In the genomic region with DNA sequence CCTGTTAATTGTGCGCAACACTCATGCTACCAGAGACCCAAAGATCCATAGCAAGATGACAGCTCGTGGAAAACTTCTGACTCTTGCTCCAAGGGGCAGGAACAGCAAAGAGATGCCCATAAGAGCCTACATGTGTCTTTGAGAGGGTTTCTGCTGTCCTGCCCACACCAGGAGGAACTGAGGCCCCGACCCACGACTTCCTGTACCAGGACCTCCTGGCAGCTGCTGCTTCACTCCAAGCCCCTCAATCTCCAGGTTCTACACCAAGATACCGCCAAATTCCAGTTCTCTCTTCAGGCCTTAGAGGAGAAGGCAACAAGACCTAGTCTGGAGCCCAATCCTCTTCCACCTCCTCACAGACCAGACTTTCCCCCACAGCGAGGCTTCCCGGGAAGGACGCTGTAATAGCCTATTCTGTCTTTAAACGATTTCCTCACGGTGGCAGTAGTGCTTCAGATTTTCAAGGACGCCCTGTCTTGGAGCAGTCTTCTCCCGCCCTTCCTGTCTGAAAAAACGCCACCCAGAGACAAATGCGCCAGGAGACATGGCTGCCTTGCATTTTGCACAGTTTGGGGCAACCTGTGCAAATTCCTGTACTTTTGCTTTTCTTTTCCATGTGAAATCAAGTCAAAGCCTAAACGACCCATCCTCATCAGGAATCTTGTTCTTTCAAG, we compare ENCODE assay signal across 8 cellular contexts.
DNase-seq lines count a peak whose midpoint lies in the region; ATAC-seq and TF ChIP-seq lines count a peak whose summit lies in the region.

No MANE protein-coding gene starts in this region.

- H2AK5ac ChIP-seq in mesenchymal stem cell (ENCODE audit: low read length, severe bottlenecking), result no peak overlapping the region

- no peak overlapping the region for H2BK5ac ChIP-seq in mesenchymal stem cell (ENCODE audit: low read depth, low read length, poor library complexity, severe bottlenecking)

- no peaks in the 10 kb centered on the region for H3K4me1 ChIP-seq in mesenchymal stem cell (ENCODE audit: control insufficient read depth, insufficient read depth, low read depth, low read length)

- in situ Hi-C loops in GM13976 (cut with MboI; ENCODE audit: low sequenced_read_pairs, unreplicated experiment), result no loop called here

- TF ChIP-seq CTCF in 22Rv1 (IDR thresholded peaks at IDR 0.05) (peak; percentile 23), GM13976 (IDR thresholded peaks at IDR 0.05; ENCODE audit: borderline replicate concordance, control extremely low read depth, extremely low read depth, insufficient read depth, missing control alignments) (no peak)

- no peaks in the 10 kb centered on the region for H3K79me1 ChIP-seq in mesenchymal stem cell (replicated peaks; ENCODE audit: low read length, poor library complexity, severe bottlenecking)

- no peak overlapping the region for H2BK15ac ChIP-seq in mesenchymal stem cell (ENCODE audit: low read depth, poor library complexity, severe bottlenecking)

- peak overlapping the region; percentile 82 for H3K9ac ChIP-seq in mesenchymal stem cell (ENCODE audit: low read length)

- peak overlapping the region in 1 of 2 experiments; percentile 79 for H3K4me3 ChIP-seq in mesenchymal stem cell (ENCODE audit: insufficient read depth in 1 of 2, low read depth in 1 of 2, low read length in 2 of 2)

- H2AFZ ChIP-seq in mesenchymal stem cell (ENCODE audit: low read depth, low read length), result no peak overlapping the region

- H3K27me3 ChIP-seq in mesenchymal stem cell (ENCODE audit: control insufficient read depth in 1 of 2, insufficient read depth in 1 of 2, low read length in 2 of 2), result peaks cover 0 to 33% of the 10 kb centered on the region in 2 experiments

- H3K27ac ChIP-seq in 22Rv1 (peak overlapping the region; percentile 90), angular gyrus (ENCODE audit: low read depth, low read length) (peak overlapping the region; percentile 88), mesenchymal stem cell (ENCODE audit: low read length, poor library complexity, severe bottlenecking) (no peak overlapping the region)

- H3K23ac ChIP-seq in mesenchymal stem cell (ENCODE audit: low read length in 2 of 2), result no peak overlapping the region

- H2BK120ac ChIP-seq in mesenchymal stem cell (ENCODE audit: low read depth, low read length), result no peak overlapping the region

- no peak overlapping the region for H3K18ac ChIP-seq in mesenchymal stem cell (ENCODE audit: low read depth in 1 of 2, low read length in 2 of 2)

- H4K8ac ChIP-seq in mesenchymal stem cell (ENCODE audit: low read length), result no peak overlapping the region

- H3K14ac ChIP-seq in mesenchymal stem cell (ENCODE audit: low read length in 2 of 2), result no peak overlapping the region

- H3K4me2 ChIP-seq in mesenchymal stem cell (ENCODE audit: low read length, poor library complexity, severe bottlenecking), result no peak overlapping the region

- 98% methylated on average over 13 of the region's 15 CpGs for WGBS in mesenchymal stem cell

- no peaks in the 10 kb centered on the region for H3K9me3 ChIP-seq in mesenchymal stem cell (ENCODE audit: control insufficient read depth, low read length)

- H4K91ac ChIP-seq in mesenchymal stem cell (ENCODE audit: low read length), result no peak overlapping the region

- H3K36me3 ChIP-seq in mesenchymal stem cell (ENCODE audit: control insufficient read depth in 1 of 2, insufficient read depth in 2 of 2, low read depth in 1 of 2, low read length in 2 of 2), result peaks cover 0 to 19% of the 10 kb centered on the region in 2 experiments

- peak; percentile 37 for DNase-seq in NCI-H1048 (lab: John Stamatoyannopoulos, UW)
- DNase-seq in mesenchymal stem cell, result no peak
- DNase-seq in GM13976 (ENCODE audit: low spot score), result no peak
- no peak for DNase-seq in SHP77 (lab: John Stamatoyannopoulos, UW)

- peak; percentile 61 for ATAC-seq in GM18867 (IDR thresholded peaks at IDR 0.05; ENCODE audit: unreplicated experiment)
- ATAC-seq in HG02623 (IDR thresholded peaks at IDR 0.05; ENCODE audit: unreplicated experiment), result no peak

- H2BK12ac ChIP-seq in mesenchymal stem cell (ENCODE audit: low read length in 2 of 2), result no peak overlapping the region

- H3K4ac ChIP-seq in mesenchymal stem cell (ENCODE audit: low read depth in 1 of 2, low read length in 2 of 2), result no peak overlapping the region
